In the genomic region with DNA sequence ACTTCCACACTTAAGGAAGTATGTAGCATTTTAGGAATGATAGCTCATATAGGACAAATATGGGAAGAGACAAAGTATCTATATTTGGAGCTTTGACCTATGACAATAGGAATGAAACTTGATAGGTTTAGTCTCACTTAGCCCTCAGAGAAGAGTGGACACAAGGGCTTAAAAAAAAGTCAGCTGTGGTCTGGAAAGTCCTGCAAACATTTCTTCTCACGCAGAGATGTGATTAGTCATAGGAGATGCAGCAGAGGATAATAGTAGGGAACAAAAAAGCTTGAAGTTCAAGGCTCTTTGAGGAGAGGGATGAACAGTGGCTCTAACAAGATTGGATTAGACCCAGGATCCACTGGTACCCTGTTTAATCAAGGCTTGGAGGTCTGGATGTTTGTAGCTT, we compare ENCODE assay signal across 14 cellular contexts. TPM values are rescaled to one million over a fixed set of nuclear protein-coding genes. Genes with fewer than 3 reads are reported as not detected.
DNase-seq lines count a peak whose midpoint lies in the region; ATAC-seq, FAIRE-seq and TF ChIP-seq lines count a peak whose summit lies in the region.
"Had no signal": no experiment of that assay in that cellular context is flagged by ENCODE, and none has a peak within 500 bp of the region (broad histone marks: within the 10 kb centered on the region; RNA-seq: fewer than 3 reads in every experiment).

No MANE protein-coding gene starts in this region.

- TF ChIP-seq RAD21 in H1 (IDR thresholded peaks at IDR 0.05 in 1 of 2, conservative IDR thresholded peaks at IDR 0.05 in 1 of 2; ENCODE audit: low read depth in 2 of 2, low read length in 2 of 2) = no peak

- no peak for TF ChIP-seq POLR2A in H1 (IDR thresholded peaks at IDR 0.05; ENCODE audit: control extremely low read depth in 1 of 2, low read depth in 2 of 2, low read length in 2 of 2)

- H3K4me3 ChIP-seq in H1 (ENCODE audit: extremely low read depth in 1 of 4, insufficient read depth in 2 of 4, low read depth in 3 of 4, low read length in 4 of 4) = no peak overlapping the region
- H3K4me3 ChIP-seq: testis had no signal

- H2BK12ac ChIP-seq in H1 (ENCODE audit: low read depth, low read length) = no peak overlapping the region

- H3K27ac Mint-ChIP-seq in stimulated activated memory B cell treated with anti-CD40 and anti-IgM and Interleukin-4, amounts not matched to agents 10 μg/mL and 1 μg/mL and 100 μg/mL, for 72 hours = no peak overlapping the region
- no peak overlapping the region for H3K27ac Mint-ChIP-seq in activated CD4-positive, alpha-beta T cell treated with anti-CD3 and anti-CD28 coated beads, Interleukin-2, amount 10 ng/mL, durations not matched to agents 7 days and 5 days
- H3K27ac Mint-ChIP-seq: activated naive CD8-positive, alpha-beta T cell treated with anti-CD3 and anti-CD28 coated beads, Interleukin-2, amount 10 ng/mL, durations not matched to agents 7 days and 5 days had no signal

- H3K23me2 ChIP-seq in H1 (ENCODE audit: low read depth, low read length) = no peaks in the 10 kb centered on the region

- H3K9me3 Mint-ChIP-seq in stimulated activated memory B cell treated with anti-CD40 and anti-IgM and Interleukin-4, amounts not matched to agents 10 μg/mL and 1 μg/mL and 100 μg/mL, for 72 hours = no peaks in the 10 kb centered on the region
- H3K9me3 Mint-ChIP-seq in activated CD4-positive, alpha-beta T cell treated with anti-CD3 and anti-CD28 coated beads, Interleukin-2, amount 10 ng/mL, durations not matched to agents 7 days and 5 days = no peaks in the 10 kb centered on the region
- H3K9me3 Mint-ChIP-seq: activated naive CD8-positive, alpha-beta T cell treated with anti-CD3 and anti-CD28 coated beads, Interleukin-2, amount 10 ng/mL, durations not matched to agents 7 days and 5 days had no signal

- FAIRE-seq in H1 (lab: Jason Lieb, UNC) = no peak

- CTCF ChIA-PET in H1 (lab: Charles Lee; ENCODE audit: partially characterized antibody) = interaction anchor here (0.6 to 4.7 kb wide), 9 partner anchors 11 to 205 kb away, joined by 3 to 23 read pairs (median 3); no protein-coding TSS in a partner anchor
- CTCF ChIA-PET in activated CD4-positive, alpha-beta T cell treated with anti-CD3 and anti-CD28 coated beads, Interleukin-2, amount 10 ng/mL, durations not matched to agents 7 days and 5 days (lab: Charles Lee) = no interaction called here

- 84% methylated on average over 1 of the region's 1 CpG; no CpG with 5 or more reads in 1 of the 2 experiments for WGBS in H1 (ENCODE audit: extremely low coverage in 1 of 2, insufficient coverage in 1 of 2, insufficient read length in 1 of 2, insufficient replicate concordance in 2 of 2, low coverage in 1 of 2, low lambda C conversion rate in 2 of 2, missing lambda C conversion rate in 1 of 2), 2 experiments

- H3K36me3 Mint-ChIP-seq in stimulated activated memory B cell treated with anti-CD40 and anti-IgM and Interleukin-4, amounts not matched to agents 10 μg/mL and 1 μg/mL and 100 μg/mL, for 72 hours = no peaks in the 10 kb centered on the region
- no peaks in the 10 kb centered on the region for H3K36me3 Mint-ChIP-seq in activated CD4-positive, alpha-beta T cell treated with anti-CD3 and anti-CD28 coated beads, Interleukin-2, amount 10 ng/mL, durations not matched to agents 7 days and 5 days (ENCODE audit: low read depth)
- H3K36me3 Mint-ChIP-seq: activated naive CD8-positive, alpha-beta T cell treated with anti-CD3 and anti-CD28 coated beads, Interleukin-2, amount 10 ng/mL, durations not matched to agents 7 days and 5 days had no signal

- no peak overlapping the region for H2BK15ac ChIP-seq in H1 (ENCODE audit: low read length)

- H3K27me3 ChIP-seq in H1 (replicated peaks in 1 of 4; ENCODE audit: control insufficient read depth in 3 of 4, extremely low read depth in 1 of 4, insufficient read depth in 3 of 4, low read length in 3 of 4) = no peaks in the 10 kb centered on the region
- H3K27me3 ChIP-seq: testis had no signal

- peak; percentile 46 for DNase-seq in NCI-H510A treated with DMSO at 0.1 percent for 48 hours (lab: John Stamatoyannopoulos, UW)
- no peak for DNase-seq in NCI-H510A (lab: John Stamatoyannopoulos, UW)
- peak; percentile 37 for DNase-seq in OCI-M1 (lab: John Stamatoyannopoulos, UW)
- no peak for DNase-seq in H1 (ENCODE audit: low read depth in 1 of 2, low spot score in 2 of 2)
- DNase-seq in stromal cell of bone marrow (ENCODE audit: low read depth) = peak; percentile 83
- no peak for DNase-seq in superior temporal gyrus (ENCODE audit: extremely low spot score)
- no peak for DNase-seq in activated CD4-positive, alpha-beta T cell treated with anti-CD3 and anti-CD28 coated beads, Interleukin-2, amount 10 ng/mL, durations not matched to agents 7 days and 5 days
- DNase-seq: activated naive CD8-positive, alpha-beta T cell treated with anti-CD3 and anti-CD28 coated beads, Interleukin-2, amount 10 ng/mL, durations not matched to agents 7 days and 5 days; effector CD8-positive, alpha-beta T cell; mesendoderm; NCI-H1436 treated with DMSO at 0.1 percent for 48 hours; T1000; testis had no signal

- no peak overlapping the region for H3K4me2 ChIP-seq in H1 (ENCODE audit: insufficient read depth in 1 of 2, low read depth in 2 of 2, low read length in 2 of 2)

- no peak overlapping the region for H4K8ac ChIP-seq in H1 (ENCODE audit: extremely low read depth, insufficient read depth, low read length)

- no peaks in the 10 kb centered on the region for H4K20me1 ChIP-seq in H1 (replicated peaks in 1 of 2; ENCODE audit: control insufficient read depth in 1 of 2, insufficient read depth in 2 of 2, low read length in 2 of 2)

- H2BK20ac ChIP-seq in H1 (ENCODE audit: low read length) = no peak overlapping the region

- H3K4me1 ChIP-seq in H1 (replicated peaks in 1 of 4; ENCODE audit: control insufficient read depth in 3 of 4, insufficient read depth in 4 of 4, low read length in 3 of 4) = peaks cover 0 to 2% (median 0%) of the 10 kb centered on the region in 4 experiments; a peak in 1 of 7 replicates
- H3K4me1 ChIP-seq: testis had no signal

- H3K18ac ChIP-seq in H1 (ENCODE audit: extremely low read depth, low read length) = no peak overlapping the region

- H3K27ac ChIP-seq in H1 (ENCODE audit: low read depth, low read length) = no peak overlapping the region
- H3K27ac ChIP-seq: testis had no signal

- no peaks in the 10 kb centered on the region for H3K79me2 ChIP-seq in H1 (ENCODE audit: control insufficient read depth in 1 of 2, insufficient read depth in 2 of 2, low read length in 2 of 2)

- TF ChIP-seq CTCF in H1 (IDR thresholded peaks at IDR 0.05; ENCODE audit: control extremely low read depth in 1 of 3, insufficient read depth in 1 of 3, low read depth in 1 of 3, low read length in 3 of 3) = no peak

- no peak for ATAC-seq in stimulated activated memory B cell treated with anti-CD40 and anti-IgM and Interleukin-4, amounts not matched to agents 10 μg/mL and 1 μg/mL and 100 μg/mL, for 72 hours

- no peak overlapping the region for H2BK120ac ChIP-seq in H1 (replicated peaks; ENCODE audit: low read depth, low read length)

- no peaks in the 10 kb centered on the region for H3K36me3 ChIP-seq in H1 (ENCODE audit: control insufficient read depth in 2 of 4, insufficient read depth in 4 of 4, low read length in 3 of 4)

- H2BK5ac ChIP-seq in H1 (ENCODE audit: low read depth, low read length) = no peak overlapping the region

- no peak overlapping the region for H3K9ac ChIP-seq in H1 (replicated peaks in 1 of 4; ENCODE audit: extremely low read depth in 1 of 4, low read depth in 3 of 4, low read length in 3 of 4)

- no peak overlapping the region for H3K14ac ChIP-seq in H1 (ENCODE audit: insufficient read length)

- H3K79me1 ChIP-seq in H1 (ENCODE audit: low read depth, low read length) = no peaks in the 10 kb centered on the region

- H3K27me3 Mint-ChIP-seq in stimulated activated memory B cell treated with anti-CD40 and anti-IgM and Interleukin-4, amounts not matched to agents 10 μg/mL and 1 μg/mL and 100 μg/mL, for 72 hours = peaks cover 24% of the 10 kb centered on the region
- peaks cover 12% of the 10 kb centered on the region for H3K27me3 Mint-ChIP-seq in activated CD4-positive, alpha-beta T cell treated with anti-CD3 and anti-CD28 coated beads, Interleukin-2, amount 10 ng/mL, durations not matched to agents 7 days and 5 days

- no peaks in the 10 kb centered on the region for H3K4me1 Mint-ChIP-seq in stimulated activated memory B cell treated with anti-CD40 and anti-IgM and Interleukin-4, amounts not matched to agents 10 μg/mL and 1 μg/mL and 100 μg/mL, for 72 hours
- H3K4me1 Mint-ChIP-seq in activated CD4-positive, alpha-beta T cell treated with anti-CD3 and anti-CD28 coated beads, Interleukin-2, amount 10 ng/mL, durations not matched to agents 7 days and 5 days = no peaks in the 10 kb centered on the region
- H3K4me1 Mint-ChIP-seq: activated naive CD8-positive, alpha-beta T cell treated with anti-CD3 and anti-CD28 coated beads, Interleukin-2, amount 10 ng/mL, durations not matched to agents 7 days and 5 days had no signal

- H2AK5ac ChIP-seq in H1 (ENCODE audit: low read depth, low read length) = no peak overlapping the region

- H4K91ac ChIP-seq in H1 (replicated peaks; ENCODE audit: insufficient read length, low read length) = no peak overlapping the region

- H4K5ac ChIP-seq in H1 (ENCODE audit: insufficient read length, low read depth, low read length) = no peak overlapping the region

- no peak overlapping the region for H3K56ac ChIP-seq in H1 (replicated peaks; ENCODE audit: insufficient read length, low read depth, low read length)

- H3K4ac ChIP-seq in H1 (replicated peaks; ENCODE audit: insufficient read length, low read depth, low read length) = no peak overlapping the region

- no peak overlapping the region for H3K4me3 Mint-ChIP-seq in stimulated activated memory B cell treated with anti-CD40 and anti-IgM and Interleukin-4, amounts not matched to agents 10 μg/mL and 1 μg/mL and 100 μg/mL, for 72 hours
- H3K4me3 Mint-ChIP-seq in activated CD4-positive, alpha-beta T cell treated with anti-CD3 and anti-CD28 coated beads, Interleukin-2, amount 10 ng/mL, durations not matched to agents 7 days and 5 days = no peak overlapping the region
- H3K4me3 Mint-ChIP-seq: activated naive CD8-positive, alpha-beta T cell treated with anti-CD3 and anti-CD28 coated beads, Interleukin-2, amount 10 ng/mL, durations not matched to agents 7 days and 5 days had no signal

- H3K23ac ChIP-seq in H1 (ENCODE audit: insufficient read length) = no peak overlapping the region

- TF ChIP-seq EP300 in H1 (IDR thresholded peaks at IDR 0.05; ENCODE audit: borderline replicate concordance in 1 of 2, low read depth in 2 of 2, low read length in 2 of 2) = no peak

- POLR2A ChIA-PET in H1 (lab: Charles Lee; ENCODE audit: partially characterized antibody) = no interaction called here
- POLR2A ChIA-PET in activated CD4-positive, alpha-beta T cell treated with anti-CD3 and anti-CD28 coated beads, Interleukin-2, amount 10 ng/mL, durations not matched to agents 7 days and 5 days (lab: Charles Lee) = no interaction called here

- no peaks in the 10 kb centered on the region for H3K9me3 ChIP-seq in H1 (ENCODE audit: insufficient read depth in 2 of 2, low read depth in 1 of 2, low read length in 1 of 2)
- H3K9me3 ChIP-seq: testis had no signal

- H2AFZ ChIP-seq in H1 (ENCODE audit: low read length) = peak overlapping the region; percentile 66; the same call in 1 of the 2 replicates

RNA-seq across cellular contexts. Expression of gene RNF220, which starts 14.8 kb away (rescaled TPM):
- 123 and 127 TPM in 2 replicates for total RNA-seq in H1 (2021; fragmentation: NEBNext Ultra II Directional; extraction: Animal tissue kit (Norgen Biotek cat#: 25700))
- 160 and 165 TPM in 2 replicates for polyA plus RNA-seq in H1 (2011; rRNA removed)
- polyA plus RNA-seq in H1 (2011; cell fraction: cytosol; rRNA removed) = 144 TPM
- polyA plus RNA-seq in H1 (2011; cell fraction: nucleus; rRNA removed) = 173 TPM
- polyA plus RNA-seq in H1 (2012, experiment 1 of 2) = 101 to 164 TPM (median 152 TPM) in 4 replicates
- 105 TPM for polyA plus RNA-seq in H1 (2012, experiment 2 of 2)
- 93.4 TPM for polyA plus RNA-seq in H1 (2013, experiment 1 of 2)
- polyA plus RNA-seq in H1 (2013, experiment 2 of 2) = 89.5 TPM
- 86.4 and 97.4 TPM in 2 replicates for polyA minus RNA-seq in H1 (2011; rRNA and poly(A)+ RNA removed)
- 44.8 TPM for polyA minus RNA-seq in H1 (2011; cell fraction: cytosol; rRNA and poly(A)+ RNA removed)
- 86.8 TPM for polyA minus RNA-seq in H1 (2011; cell fraction: nucleus; rRNA and poly(A)+ RNA removed)
- 10 to 100 TPM; 82.9 to 88.4 TPM for total RNA-seq in activated CD4-positive, alpha-beta T cell treated with anti-CD3 and anti-CD28 coated beads, Interleukin-2, amount 10 ng/mL, durations not matched to agents 7 days and 5 days

RNA-seq across cellular contexts. Expression of gene ERI3, which starts 35.2 kb away (rescaled TPM):
- total RNA-seq in H1 (2021; fragmentation: NEBNext Ultra II Directional; extraction: Animal tissue kit (Norgen Biotek cat#: 25700)) = 81.1 and 85.7 TPM in 2 replicates
- 199 and 221 TPM in 2 replicates for polyA plus RNA-seq in H1 (2011; rRNA removed)
- polyA plus RNA-seq in H1 (2011; cell fraction: cytosol; rRNA removed) = 121 TPM
- 108 TPM for polyA plus RNA-seq in H1 (2011; cell fraction: nucleus; rRNA removed)
- 68.3 to 112 TPM (median 99.9 TPM) in 4 replicates for polyA plus RNA-seq in H1 (2012, experiment 1 of 2)
- polyA plus RNA-seq in H1 (2012, experiment 2 of 2) = 126 TPM
- polyA plus RNA-seq in H1 (2013, experiment 1 of 2) = 54.4 TPM
- polyA plus RNA-seq in H1 (2013, experiment 2 of 2) = 55.8 TPM
- polyA minus RNA-seq in H1 (2011; rRNA and poly(A)+ RNA removed) = 69.3 and 79.6 TPM in 2 replicates
- 70.6 TPM for polyA minus RNA-seq in H1 (2011; cell fraction: cytosol; rRNA and poly(A)+ RNA removed)
- polyA minus RNA-seq in H1 (2011; cell fraction: nucleus; rRNA and poly(A)+ RNA removed) = 49.2 TPM
- 10 to 100 TPM; 27.8 to 29.2 TPM for total RNA-seq in activated CD4-positive, alpha-beta T cell treated with anti-CD3 and anti-CD28 coated beads, Interleukin-2, amount 10 ng/mL, durations not matched to agents 7 days and 5 days

Comparison
In these comparisons a context has a peak if more than half of its experiments do, and no peak if none do; other contexts are left out.
1. DNase-seq: peak in NCI-H510A treated with DMSO at 0.1 percent for 48 hours (single experiment), OCI-M1 (single experiment) and stromal cell of bone marrow (single experiment); none in NCI-H510A (single experiment), H1 (0 of 2), superior temporal gyrus (single experiment) and activated CD4-positive, alpha-beta T cell treated with anti-CD3 and anti-CD28 coated beads, Interleukin-2, amount 10 ng/mL, durations not matched to agents 7 days and 5 days (single experiment).